In the genomic region with DNA sequence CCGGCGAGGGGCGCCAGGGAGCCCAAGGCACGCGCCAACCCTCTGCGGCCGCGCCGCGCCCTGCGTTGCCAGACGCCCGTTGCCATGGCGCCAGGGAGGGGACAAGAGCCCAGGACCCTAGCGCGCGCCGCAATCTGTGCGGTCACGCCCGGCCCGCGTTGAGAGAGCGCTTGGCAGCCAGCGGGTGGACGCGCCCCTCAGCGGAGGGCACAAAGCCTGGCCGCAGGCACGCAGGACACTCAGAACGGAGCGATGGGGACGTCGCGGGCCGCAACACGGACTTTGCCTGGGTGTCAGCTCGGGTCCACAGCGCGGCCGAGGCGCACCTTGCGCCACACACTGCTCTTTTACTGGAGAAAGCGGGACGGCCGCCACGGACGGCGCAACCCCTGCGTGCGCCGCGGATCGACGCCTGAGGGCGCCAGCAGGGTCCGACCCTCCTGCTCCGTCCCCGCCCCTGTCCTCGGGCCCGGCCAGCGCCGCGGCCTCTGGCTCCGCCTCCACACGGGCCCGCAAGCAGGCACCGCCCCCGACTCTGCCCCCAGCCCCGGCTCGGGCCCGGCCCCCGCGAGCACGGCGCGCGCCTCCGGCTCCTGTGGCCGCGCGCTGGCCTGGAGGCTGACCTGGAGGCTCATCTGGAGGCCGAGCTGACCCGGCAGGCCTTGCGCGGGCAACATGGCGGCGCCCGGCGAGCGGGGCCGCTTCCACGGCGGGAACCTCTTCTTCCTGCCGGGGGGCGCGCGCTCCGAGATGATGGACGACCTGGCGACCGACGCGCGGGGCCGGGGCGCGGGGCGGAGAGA, we compare ENCODE assay signal across 8 cellular contexts. TPM values are rescaled to one million over a fixed set of nuclear protein-coding genes. Genes with fewer than 3 reads are reported as not detected.
DNase-seq lines count a peak whose midpoint lies in the region; ATAC-seq and TF ChIP-seq lines count a peak whose summit lies in the region.

A gene (plus strand): TSS at position 650 of the 803 bp plus-strand sequence. CDS start 26 bp downstream, at position 676.

- H3F3A ChIP-seq in neural progenitor cell (ENCODE audit: low read depth), result peaks cover 29% of the 10 kb centered on the region

- peaks cover 33% of the 10 kb centered on the region for H4K20me1 ChIP-seq in neural progenitor cell (ENCODE audit: low read depth)

- H3K4me3 Mint-ChIP-seq in activated naive CD4-positive, alpha-beta T cell treated with anti-CD3 and anti-CD28 coated beads, Interleukin-2, amount 50 U/mL, for 24 hours, result peak within 1 kb of the TSS; percentile 81
- H3K4me3 Mint-ChIP-seq in neural progenitor cell, result peak within 1 kb of the TSS; percentile 89

- 0% methylated on average over 1 of the region's 109 CpGs; no CpG with 5 or more reads in 1 of the 2 donors for WGBS in gastroesophageal sphincter (ENCODE audit: low coverage in 1 of 2), 2 donors
- 2% methylated on average over 30 of the region's 109 CpGs; no CpG with 5 or more reads in 1 of the 2 donors for WGBS in upper lobe of left lung, 2 donors

- H3K27ac ChIP-seq in RWPE2 (ENCODE audit: poor library complexity, severe bottlenecking) (peak within 1 kb of the TSS; percentile 47), gastroesophageal sphincter (peak within 1 kb of the TSS; percentile 7 to 85 (median 80)), neural progenitor cell (peak within 1 kb of the TSS; percentile 41), upper lobe of left lung (peak within 1 kb of the TSS; percentile 80 to 88 (median 86))

- no peaks in the 10 kb centered on the region for H3K9me3 Mint-ChIP-seq in activated naive CD4-positive, alpha-beta T cell treated with anti-CD3 and anti-CD28 coated beads, Interleukin-2, amount 50 U/mL, for 24 hours
- H3K9me3 Mint-ChIP-seq in neural progenitor cell, result no peaks in the 10 kb centered on the region

- no peaks in the 10 kb centered on the region for H3K27me3 ChIP-seq in RWPE2 (ENCODE audit: insufficient read depth, poor library complexity, severe bottlenecking)
- H3K27me3 ChIP-seq in gastroesophageal sphincter, result peaks cover 55% of the 10 kb centered on the region
- H3K27me3 ChIP-seq in neural progenitor cell, result peaks cover 56% of the 10 kb centered on the region
- peaks cover 0 to 24% (median 10%) of the 10 kb centered on the region in 4 donors for H3K27me3 ChIP-seq in upper lobe of left lung

- DNase-seq in H4 (ENCODE audit: low spot score), result peak; percentile 77
- peak; percentile 91 for DNase-seq in LHCN-M2 (ENCODE audit: low read depth)
- DNase-seq in RWPE2 (ENCODE audit: low spot score), result no peak
- peak; percentile 99 for DNase-seq in neural progenitor cell (ENCODE audit: low spot score)
- peak; percentile 92 to 98 for DNase-seq in upper lobe of left lung

- H2AFZ ChIP-seq in neural progenitor cell (replicated peaks), result peak within 1 kb of the TSS; percentile 93

- peak; percentile 51 to 68 for TF ChIP-seq POLR2A in gastroesophageal sphincter (IDR thresholded peaks at IDR 0.05)
- peak in 2 of 4 donors; percentile 65 to 79 for TF ChIP-seq POLR2A in upper lobe of left lung (IDR thresholded peaks at IDR 0.05)

- H3K36me3 Mint-ChIP-seq in activated naive CD4-positive, alpha-beta T cell treated with anti-CD3 and anti-CD28 coated beads, Interleukin-2, amount 50 U/mL, for 24 hours, result peaks cover 4% of the 10 kb centered on the region
- H3K36me3 Mint-ChIP-seq in neural progenitor cell, result peaks cover 10% of the 10 kb centered on the region

- peak; percentile 66 for ATAC-seq in RWPE2 (ENCODE audit: low read depth)
- ATAC-seq in gastroesophageal sphincter, result peak; percentile 94
- peak; percentile 91 to 97 for ATAC-seq in upper lobe of left lung (ENCODE audit: low FRiP score in 2 of 2)

- TF ChIP-seq EP300 in gastroesophageal sphincter (IDR thresholded peaks at IDR 0.05), result no peak
- TF ChIP-seq EP300 in upper lobe of left lung (IDR thresholded peaks at IDR 0.05), result no peak

- peak within 1 kb of the TSS; percentile 55 for H3K27ac Mint-ChIP-seq in activated naive CD4-positive, alpha-beta T cell treated with anti-CD3 and anti-CD28 coated beads, Interleukin-2, amount 50 U/mL, for 24 hours
- H3K27ac Mint-ChIP-seq in neural progenitor cell, result peak within 1 kb of the TSS; percentile 10

- peaks cover 17% of the 10 kb centered on the region for H3K4me1 Mint-ChIP-seq in activated naive CD4-positive, alpha-beta T cell treated with anti-CD3 and anti-CD28 coated beads, Interleukin-2, amount 50 U/mL, for 24 hours
- peaks cover 30% of the 10 kb centered on the region for H3K4me1 Mint-ChIP-seq in neural progenitor cell

- H3K27me3 Mint-ChIP-seq in activated naive CD4-positive, alpha-beta T cell treated with anti-CD3 and anti-CD28 coated beads, Interleukin-2, amount 50 U/mL, for 24 hours, result peaks cover 5% of the 10 kb centered on the region
- peaks cover 27% of the 10 kb centered on the region for H3K27me3 Mint-ChIP-seq in neural progenitor cell (ENCODE audit: insufficient read depth, low read depth)

- H3K79me2 ChIP-seq in neural progenitor cell (ENCODE audit: low read depth), result peaks cover 14% of the 10 kb centered on the region

- peaks cover 5% of the 10 kb centered on the region for H3K4me1 ChIP-seq in RWPE2 (ENCODE audit: insufficient read depth, poor library complexity, severe bottlenecking)
- H3K4me1 ChIP-seq in gastroesophageal sphincter, result peaks cover 0 to 47% (median 11%) of the 10 kb centered on the region in 3 donors
- H3K4me1 ChIP-seq in neural progenitor cell, result peaks cover 37% of the 10 kb centered on the region
- H3K4me1 ChIP-seq in upper lobe of left lung, result peaks cover 15 to 51% (median 27%) of the 10 kb centered on the region in 4 donors

- H3K9me3 ChIP-seq in RWPE2 (ENCODE audit: severe bottlenecking) (no peaks in the 10 kb centered on the region), gastroesophageal sphincter (no peaks in the 10 kb centered on the region), neural progenitor cell (ENCODE audit: low read depth) (no peaks in the 10 kb centered on the region), upper lobe of left lung (no peaks in the 10 kb centered on the region)

- H3K36me3 ChIP-seq in RWPE2 (ENCODE audit: low read depth), result peaks cover 21% of the 10 kb centered on the region
- peaks cover 0 to 29% of the 10 kb centered on the region in 2 donors for H3K36me3 ChIP-seq in gastroesophageal sphincter
- H3K36me3 ChIP-seq in neural progenitor cell, result no peaks in the 10 kb centered on the region
- peaks cover 0 to 22% (median 17%) of the 10 kb centered on the region in 4 donors for H3K36me3 ChIP-seq in upper lobe of left lung

- H3K4me3 ChIP-seq in GM08714 (ENCODE audit: low read length) (peak within 1 kb of the TSS; percentile 88), RWPE2 (ENCODE audit: severe bottlenecking) (peak within 1 kb of the TSS; percentile 70), gastroesophageal sphincter (peak within 1 kb of the TSS; percentile 74 to 92), neural progenitor cell (peak within 1 kb of the TSS; percentile 95), upper lobe of left lung (peak within 1 kb of the TSS; percentile 84 to 96 (median 88))

- peak within 1 kb of the TSS; percentile 93 for H3K9ac ChIP-seq in neural progenitor cell

- H3K4me2 ChIP-seq in neural progenitor cell, result peak within 1 kb of the TSS; percentile 93

- peak; percentile 50 for TF ChIP-seq CTCF in RWPE2 (IDR thresholded peaks at IDR 0.05; ENCODE audit: poor library complexity, severe bottlenecking)
- peak in 2 of 4 experiments; percentile 1 to 64 for TF ChIP-seq CTCF in gastroesophageal sphincter (IDR thresholded peaks at IDR 0.05)
- TF ChIP-seq CTCF in neural progenitor cell (IDR thresholded peaks at IDR 0.05), result peak; percentile 44
- peak in 5 of 6 experiments; percentile 21 to 60 (median 53) for TF ChIP-seq CTCF in upper lobe of left lung (IDR thresholded peaks at IDR 0.05)

RNA-seq across cellular contexts. Expression of the gene that starts here (rescaled TPM):
- total RNA-seq in H4 (2014; rRNA removed; shearing (Covaris generic)), result 13.4 and 15.1 TPM in 2 replicates
- total RNA-seq in LHCN-M2 (2014; rRNA removed), result 26.0 and 30.5 TPM in 2 replicates
- 55.8 TPM for polyA plus RNA-seq in LHCN-M2 (2012)
- 10 to 100 TPM; 12.8 to 45.6 (median 25.1) TPM for total RNA-seq in gastroesophageal sphincter
- total RNA-seq in neural progenitor cell (ENCODE audit: low replicate concordance), result 35.1 and 35.5 TPM in 2 replicates
- total RNA-seq in upper lobe of left lung, result 10 to 100 TPM in 5 of 6 donors, 1 to 10 TPM in 1; 5.2 to 40.3 (median 24.7) TPM
